18 cellular contexts compared by ENCODE assay signal in the genomic region with DNA sequence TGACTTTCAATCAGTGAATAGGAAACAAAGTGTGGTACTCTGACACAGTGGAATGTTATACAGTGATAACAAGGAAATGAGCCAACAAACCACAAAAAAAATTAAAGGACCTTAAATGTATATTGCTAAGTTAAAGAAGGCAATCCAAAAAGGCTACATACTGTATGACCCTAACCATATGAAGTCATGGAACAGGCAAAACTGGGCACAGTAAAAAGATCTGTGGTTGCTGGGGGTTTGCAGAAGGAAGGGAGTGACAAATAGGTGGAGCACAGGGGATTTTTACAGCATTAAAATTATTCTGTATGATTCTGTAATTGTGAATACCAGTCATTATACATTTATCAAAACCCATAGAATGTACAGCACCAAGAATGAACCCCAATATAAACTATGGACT.
DNase-seq lines count a peak whose midpoint lies in the region; ATAC-seq, FAIRE-seq and TF ChIP-seq lines count a peak whose summit lies in the region.
"Had no signal": no experiment of that assay in that cellular context is flagged by ENCODE, and none has a peak within 500 bp of the region (broad histone marks: within the 10 kb centered on the region; RNA-seq: fewer than 3 reads in every experiment).

No MANE protein-coding gene starts in this region.

- H3K4me3 Mint-ChIP-seq in astrocyte (ENCODE audit: unreplicated experiment), result no peak overlapping the region
- H3K4me3 Mint-ChIP-seq in stimulated activated naive CD8-positive, alpha-beta T cell treated with anti-CD3 and anti-CD28 coated beads, Interleukin-15, amount 100 ng/mL, for 72 hours, result no peak overlapping the region
- H3K4me3 Mint-ChIP-seq: CD14-positive monocyte; CD4-positive, alpha-beta memory T cell had no signal

- peak overlapping the region; percentile 1 for H3K27ac Mint-ChIP-seq in astrocyte (ENCODE audit: unreplicated experiment)
- no peak overlapping the region for H3K27ac Mint-ChIP-seq in stimulated activated naive CD8-positive, alpha-beta T cell treated with anti-CD3 and anti-CD28 coated beads, Interleukin-15, amount 100 ng/mL, for 72 hours
- H3K27ac Mint-ChIP-seq: CD14-positive monocyte; CD4-positive, alpha-beta memory T cell had no signal

- H2AFZ ChIP-seq in astrocyte (ENCODE audit: low read depth, low read length), result no peak overlapping the region
- H2AFZ ChIP-seq: GM23248 had no signal

- peak; percentile 56 for ATAC-seq in stimulated activated naive CD8-positive, alpha-beta T cell treated with anti-CD3 and anti-CD28 coated beads, Interleukin-15, amount 100 ng/mL, for 72 hours
- ATAC-seq in sciatic nerve, result no peak

- H3K27ac ChIP-seq in astrocyte (ENCODE audit: low read depth, low read length), result no peak overlapping the region
- H3K27ac ChIP-seq: BLaER1, GM23248 had no signal

- no peaks in the 10 kb centered on the region for H3K9me3 ChIP-seq in astrocyte (ENCODE audit: insufficient read depth, low read depth, low read length)
- H3K9me3 ChIP-seq: BLaER1, HAP-1 had no signal

- H3K4me1 Mint-ChIP-seq in astrocyte (ENCODE audit: low read depth, unreplicated experiment), result peaks cover 14% of the 10 kb centered on the region
- H3K4me1 Mint-ChIP-seq in stimulated activated naive CD8-positive, alpha-beta T cell treated with anti-CD3 and anti-CD28 coated beads, Interleukin-15, amount 100 ng/mL, for 72 hours, result no peaks in the 10 kb centered on the region
- H3K4me1 Mint-ChIP-seq: CD14-positive monocyte; CD4-positive, alpha-beta memory T cell had no signal

- H3K79me2 ChIP-seq in astrocyte (ENCODE audit: insufficient read depth, low read length), result no peaks in the 10 kb centered on the region

- no peaks in the 10 kb centered on the region for H3K36me3 Mint-ChIP-seq in astrocyte (ENCODE audit: low read depth, unreplicated experiment)
- H3K36me3 Mint-ChIP-seq: CD14-positive monocyte; CD4-positive, alpha-beta memory T cell had no signal

- no peak overlapping the region for H3K9ac ChIP-seq in astrocyte (ENCODE audit: low read length)
- H3K9ac ChIP-seq: BLaER1, GM23248 had no signal

- no peak overlapping the region for H3K4me2 ChIP-seq in astrocyte (ENCODE audit: low read length)
- H3K4me2 ChIP-seq: BLaER1 had no signal

- H3K36me3 ChIP-seq in astrocyte (ENCODE audit: insufficient read depth, low read length), result no peaks in the 10 kb centered on the region
- H3K36me3 ChIP-seq: BLaER1, HAP-1 had no signal

- no peaks in the 10 kb centered on the region for H3K9me3 Mint-ChIP-seq in astrocyte (ENCODE audit: unreplicated experiment)
- no peaks in the 10 kb centered on the region for H3K9me3 Mint-ChIP-seq in stimulated activated naive CD8-positive, alpha-beta T cell treated with anti-CD3 and anti-CD28 coated beads, Interleukin-15, amount 100 ng/mL, for 72 hours
- H3K9me3 Mint-ChIP-seq: CD14-positive monocyte; CD4-positive, alpha-beta memory T cell had no signal

- DNase-seq in D721Med (ENCODE audit: insufficient read length, low spot score) (no peak), HT1080 (ENCODE audit: low read depth) (peak; percentile 47), astrocyte (ENCODE audit: low read depth) (no peak), NCI-H1436 (lab: John Stamatoyannopoulos, UW) (no peak), sciatic nerve (ENCODE audit: low spot score) (no peak)
- no peak for DNase-seq in stimulated activated naive CD8-positive, alpha-beta T cell treated with anti-CD3 and anti-CD28 coated beads, Interleukin-15, amount 100 ng/mL, for 72 hours
- no peak for DNase-seq in stimulated activated CD4-positive, alpha-beta T cell treated with anti-CD3 and anti-CD28 coated beads, Interleukin-15, amount 100 ng/mL, for 24 hours
- DNase-seq: 8988T; CD4-positive, alpha-beta memory T cell; DMS79 treated with DMSO at 0.1 percent for 48 hours; GM23248; IMR-90 had no signal

- no peaks in the 10 kb centered on the region for H4K20me1 ChIP-seq in astrocyte (ENCODE audit: insufficient read depth, low read length)
- H4K20me1 ChIP-seq: BLaER1 had no signal

- H3K4me1 ChIP-seq in astrocyte (ENCODE audit: insufficient read depth, low read length), result no peaks in the 10 kb centered on the region
- H3K4me1 ChIP-seq: BLaER1, HAP-1 had no signal

- no peak overlapping the region for H3K4me3 ChIP-seq in astrocyte (ENCODE audit: insufficient read depth, low read depth, low read length)
- H3K4me3 ChIP-seq: BLaER1, GM23248, HAP-1 had no signal

- no peaks in the 10 kb centered on the region for H3K27me3 Mint-ChIP-seq in astrocyte (ENCODE audit: low read depth, unreplicated experiment)
- H3K27me3 Mint-ChIP-seq in stimulated activated naive CD8-positive, alpha-beta T cell treated with anti-CD3 and anti-CD28 coated beads, Interleukin-15, amount 100 ng/mL, for 72 hours, result peaks cover 9% of the 10 kb centered on the region
- H3K27me3 Mint-ChIP-seq: CD4-positive, alpha-beta memory T cell had no signal

- TF ChIP-seq CTCF in D721Med (IDR thresholded peaks at IDR 0.05; ENCODE audit: insufficient read depth, missing control alignments) (no peak), astrocyte (IDR thresholded peaks at IDR 0.05; ENCODE audit: insufficient read depth, low read depth, low read length) (no peak)

- H3K27me3 ChIP-seq in astrocyte (ENCODE audit: insufficient read depth, low read length), result no peaks in the 10 kb centered on the region
- H3K27me3 ChIP-seq: BLaER1 had no signal

- intact Hi-C loops in sciatic nerve (cut with DNase I), result no loop called here

- FAIRE-seq in D721Med (lab: Jason Lieb, UNC), result peak; percentile 38
- no peak for FAIRE-seq in astrocyte (lab: Jason Lieb, UNC)
- FAIRE-seq: GM12891, GM19239, HTR-8/SVneo had no signal
